In genomic region chr11:118531597-118532084, GRCh38 we compare ENCODE assay signal across 8 cellular contexts. TPM values are rescaled to one million over a fixed set of nuclear protein-coding genes. Genes with fewer than 3 reads are reported as not detected.
DNase-seq lines count a peak whose midpoint lies in the region; ATAC-seq and TF ChIP-seq lines count a peak whose summit lies in the region.

No MANE protein-coding gene starts in this region.

- H3K36me3 ChIP-seq in liver (ENCODE audit: control insufficient read depth in 4 of 4, insufficient read depth in 3 of 4, low read depth in 1 of 4, low read length in 3 of 4) (peaks cover 0 to 4% (median 0%) of the 10 kb centered on the region in 4 donors), transverse colon (no peaks in the 10 kb centered on the region)

- no peak for TF ChIP-seq RAD21 in liver (IDR thresholded peaks at IDR 0.05)

- TF ChIP-seq EP300 in transverse colon (IDR thresholded peaks at IDR 0.05; ENCODE audit: low read depth), result no peak

- H3K9me3 Mint-ChIP-seq in activated CD4-positive, alpha-beta T cell treated with anti-CD3 and anti-CD28 coated beads, Interleukin-2, amount 10 ng/mL, durations not matched to agents 7 days and 5 days, result no peaks in the 10 kb centered on the region

- WGBS in liver, result 28% methylated on average over 12 of the region's 12 CpGs
- WGBS in transverse colon (ENCODE audit: low coverage in 1 of 2), 2 donors, result 22% methylated on average over 12 of the region's 12 CpGs; no CpG with 5 or more reads in 1 of the 2 donors

- H3K9me3 ChIP-seq in liver (ENCODE audit: control insufficient read depth in 4 of 4, low read length in 3 of 4) (no peaks in the 10 kb centered on the region), transverse colon (no peaks in the 10 kb centered on the region)

- H3K27me3 Mint-ChIP-seq in activated CD4-positive, alpha-beta T cell treated with anti-CD3 and anti-CD28 coated beads, Interleukin-2, amount 10 ng/mL, durations not matched to agents 7 days and 5 days, result no peaks in the 10 kb centered on the region

- peak overlapping the region; percentile 83 for H3K4me3 Mint-ChIP-seq in activated CD4-positive, alpha-beta T cell treated with anti-CD3 and anti-CD28 coated beads, Interleukin-2, amount 10 ng/mL, durations not matched to agents 7 days and 5 days

- H3K27ac ChIP-seq in liver (ENCODE audit: low read depth in 1 of 2, low read length in 2 of 2) (peak overlapping the region; percentile 63 to 68), transverse colon (peak overlapping the region in 3 of 4 donors; percentile 76 to 86 (median 83))

- DNase-seq in activated CD4-positive, alpha-beta T cell treated with anti-CD3 and anti-CD28 coated beads, Interleukin-2, amount 10 ng/mL, durations not matched to agents 7 days and 5 days, result no peak
- DNase-seq in activated CD4-positive, alpha-beta T cell treated with anti-CD3 and anti-CD28 coated beads for 48 hours, result no peak
- no peak for DNase-seq in astrocyte of the spinal cord (ENCODE audit: low read depth, low spot score)
- no peak for DNase-seq in transverse colon
- no peak for DNase-seq in NCI-H2107 (lab: John Stamatoyannopoulos, UW)
- DNase-seq in LoVo (ENCODE audit: low spot score), result no peak

- no peak for ATAC-seq in GM19035 (IDR thresholded peaks at IDR 0.05; ENCODE audit: unreplicated experiment)

- no peak for TF ChIP-seq POLR2A in transverse colon (IDR thresholded peaks at IDR 0.05)

- H3K4me1 ChIP-seq in liver (ENCODE audit: control insufficient read depth in 4 of 4, insufficient read depth in 4 of 4, low read length in 3 of 4) (peaks cover 14 to 68% (median 51%) of the 10 kb centered on the region in 4 donors), transverse colon (peaks cover 9 to 27% (median 23%) of the 10 kb centered on the region in 4 donors)

- H3K4me3 ChIP-seq in astrocyte of the spinal cord (ENCODE audit: low read depth, low read length), result peak overlapping the region; percentile 79
- H3K4me3 ChIP-seq in liver (ENCODE audit: low read depth in 1 of 3, low read length in 3 of 3), result peak overlapping the region; percentile 46 to 76 (median 69)
- peak overlapping the region; percentile 64 to 84 (median 68) for H3K4me3 ChIP-seq in transverse colon

- peaks cover 4% of the 10 kb centered on the region for H3K36me3 Mint-ChIP-seq in activated CD4-positive, alpha-beta T cell treated with anti-CD3 and anti-CD28 coated beads, Interleukin-2, amount 10 ng/mL, durations not matched to agents 7 days and 5 days (ENCODE audit: low read depth)

- H3K4me1 Mint-ChIP-seq in activated CD4-positive, alpha-beta T cell treated with anti-CD3 and anti-CD28 coated beads, Interleukin-2, amount 10 ng/mL, durations not matched to agents 7 days and 5 days, result peaks cover 31% of the 10 kb centered on the region

- peak overlapping the region; percentile 78 for H3K27ac Mint-ChIP-seq in activated CD4-positive, alpha-beta T cell treated with anti-CD3 and anti-CD28 coated beads, Interleukin-2, amount 10 ng/mL, durations not matched to agents 7 days and 5 days

- H3K27me3 ChIP-seq in liver (ENCODE audit: control insufficient read depth in 4 of 4, insufficient read depth in 4 of 4, low read length in 3 of 4) (no peaks in the 10 kb centered on the region), transverse colon (no peaks in the 10 kb centered on the region)

- TF ChIP-seq CTCF in astrocyte of the spinal cord (IDR thresholded peaks at IDR 0.05; ENCODE audit: low read depth, low read length), result no peak
- no peak for TF ChIP-seq CTCF in liver (IDR thresholded peaks at IDR 0.05; ENCODE audit: low read depth, low read length, missing input control)
- TF ChIP-seq CTCF in transverse colon (IDR thresholded peaks at IDR 0.05), result no peak

- no peak overlapping the region for H3K9ac ChIP-seq in liver (ENCODE audit: low read depth in 1 of 2, low read length in 2 of 2)

- intact Hi-C loops in transverse colon (cut with DNase I; ENCODE audit: low total_unique reads), result no loop called here

- POLR2A ChIA-PET in activated CD4-positive, alpha-beta T cell treated with anti-CD3 and anti-CD28 coated beads, Interleukin-2, amount 10 ng/mL, durations not matched to agents 7 days and 5 days (lab: Charles Lee), result no interaction called here

- CTCF ChIA-PET in activated CD4-positive, alpha-beta T cell treated with anti-CD3 and anti-CD28 coated beads, Interleukin-2, amount 10 ng/mL, durations not matched to agents 7 days and 5 days (lab: Charles Lee), result no interaction called here

- in situ Hi-C loops in astrocyte of the spinal cord (cut with HindIII; ENCODE audit: low sequenced_read_pairs) (no loop called here), transverse colon (cut with MboI; ENCODE audit: low pct_ligation_motif_present in 1 of 4, low pct_unique_long_range_greater_than_20kb in 1 of 4, low sequenced_read_pairs in 3 of 4) (no loop called here)

TF ChIP-seq in liver, 16 proteins besides CTCF, POLR2A, EP300 and RAD21 (continues in another document):
- TF ChIP-seq HNF4G (IDR thresholded peaks at IDR 0.05) (no peak), ZBTB33 (IDR thresholded peaks at IDR 0.05) (no peak), GABPA (IDR thresholded peaks at IDR 0.05 in 1 of 2, conservative IDR thresholded peaks at IDR 0.05 in 1 of 2) (no peak), JUND (IDR thresholded peaks at IDR 0.05) (no peak), MAX (IDR thresholded peaks at IDR 0.05) (no peak), FOXA1 (IDR thresholded peaks at IDR 0.05) (no peak), FOXA2 (IDR thresholded peaks at IDR 0.05) (no peak), TAF1 (conservative IDR thresholded peaks at IDR 0.05) (no peak), ATF3 (IDR thresholded peaks at IDR 0.05) (no peak)
- TF ChIP-seq, protein P1, sequence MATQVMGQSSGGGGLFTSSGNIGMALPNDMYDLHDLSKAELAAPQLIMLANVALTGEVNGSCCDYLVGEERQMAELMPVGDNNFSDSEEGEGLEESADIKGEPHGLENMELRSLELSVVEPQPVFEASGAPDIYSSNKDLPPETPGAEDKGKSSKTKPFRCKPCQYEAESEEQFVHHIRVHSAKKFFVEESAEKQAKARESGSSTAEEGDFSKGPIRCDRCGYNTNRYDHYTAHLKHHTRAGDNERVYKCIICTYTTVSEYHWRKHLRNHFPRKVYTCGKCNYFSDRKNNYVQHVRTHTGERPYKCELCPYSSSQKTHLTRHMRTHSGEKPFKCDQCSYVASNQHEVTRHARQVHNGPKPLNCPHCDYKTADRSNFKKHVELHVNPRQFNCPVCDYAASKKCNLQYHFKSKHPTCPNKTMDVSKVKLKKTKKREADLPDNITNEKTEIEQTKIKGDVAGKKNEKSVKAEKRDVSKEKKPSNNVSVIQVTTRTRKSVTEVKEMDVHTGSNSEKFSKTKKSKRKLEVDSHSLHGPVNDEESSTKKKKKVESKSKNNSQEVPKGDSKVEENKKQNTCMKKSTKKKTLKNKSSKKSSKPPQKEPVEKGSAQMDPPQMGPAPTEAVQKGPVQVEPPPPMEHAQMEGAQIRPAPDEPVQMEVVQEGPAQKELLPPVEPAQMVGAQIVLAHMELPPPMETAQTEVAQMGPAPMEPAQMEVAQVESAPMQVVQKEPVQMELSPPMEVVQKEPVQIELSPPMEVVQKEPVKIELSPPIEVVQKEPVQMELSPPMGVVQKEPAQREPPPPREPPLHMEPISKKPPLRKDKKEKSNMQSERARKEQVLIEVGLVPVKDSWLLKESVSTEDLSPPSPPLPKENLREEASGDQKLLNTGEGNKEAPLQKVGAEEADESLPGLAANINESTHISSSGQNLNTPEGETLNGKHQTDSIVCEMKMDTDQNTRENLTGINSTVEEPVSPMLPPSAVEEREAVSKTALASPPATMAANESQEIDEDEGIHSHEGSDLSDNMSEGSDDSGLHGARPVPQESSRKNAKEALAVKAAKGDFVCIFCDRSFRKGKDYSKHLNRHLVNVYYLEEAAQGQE (IDR thresholded peaks at IDR 0.05), result no peak

RNA-seq across cellular contexts. Expression of gene TMEM25, which starts 0.6 kb away (rescaled TPM):
- 1 to 10 TPM; 7.8 to 9.5 TPM for total RNA-seq in activated CD4-positive, alpha-beta T cell treated with anti-CD3 and anti-CD28 coated beads, Interleukin-2, amount 10 ng/mL, durations not matched to agents 7 days and 5 days
- total RNA-seq in liver, result 10 to 100 TPM in 1 of 2 donors, 1 to 10 TPM in 1; 7.6 to 19.9 TPM
- 1 to 10 TPM; 5.5 to 6.7 TPM for polyA plus RNA-seq in liver
- 10 to 100 TPM in 2 of 4 donors, 1 to 10 TPM in 2; 1.5 to 37.0 (median 14.5) TPM for total RNA-seq in transverse colon

RNA-seq across cellular contexts. Expression of gene TTC36, which starts 4.4 kb away (rescaled TPM):
- 1 to 10 TPM; 1.1 to 1.8 TPM for total RNA-seq in activated CD4-positive, alpha-beta T cell treated with anti-CD3 and anti-CD28 coated beads, Interleukin-2, amount 10 ng/mL, durations not matched to agents 7 days and 5 days
- total RNA-seq in liver (10 to 100 TPM in 1 of 2 donors, 1 to 10 TPM in 1; 2.0 to 32.7 TPM), transverse colon (10 to 100 TPM in 1 of 4 donors, 1 to 10 TPM in 1, not detected in 2; 2.2 to 17.9 TPM)
- polyA plus RNA-seq in liver, result 10 to 100 TPM; 36.9 to 66.1 TPM

RNA-seq across cellular contexts. Expression of gene IFT46, which starts 34.1 kb away (rescaled TPM):
- 10 to 100 TPM; 12.3 to 13.7 TPM for total RNA-seq in activated CD4-positive, alpha-beta T cell treated with anti-CD3 and anti-CD28 coated beads, Interleukin-2, amount 10 ng/mL, durations not matched to agents 7 days and 5 days
- total RNA-seq in liver (1 to 10 TPM; 3.9 to 6.4 TPM), transverse colon (10 to 100 TPM in 3 of 4 donors, 1 to 10 TPM in 1; 4.8 to 20.2 (median 14.8) TPM)
- 1 to 10 TPM; 3.9 to 4.6 TPM for polyA plus RNA-seq in liver

RNA-seq across cellular contexts. Expression of gene ARCN1, which starts 40.6 kb away (rescaled TPM):
- 100 to 1,000 TPM; 113 to 128 TPM for total RNA-seq in activated CD4-positive, alpha-beta T cell treated with anti-CD3 and anti-CD28 coated beads, Interleukin-2, amount 10 ng/mL, durations not matched to agents 7 days and 5 days
- total RNA-seq in liver, result 10 to 100 TPM; 40.1 to 95.4 TPM
- 10 to 100 TPM; 36.7 to 63.5 TPM for polyA plus RNA-seq in liver
- 10 to 100 TPM; 27.9 to 80.3 (median 61.0) TPM for total RNA-seq in transverse colon
